ENCODE assay signal across 8 cellular contexts in the genomic region with DNA sequence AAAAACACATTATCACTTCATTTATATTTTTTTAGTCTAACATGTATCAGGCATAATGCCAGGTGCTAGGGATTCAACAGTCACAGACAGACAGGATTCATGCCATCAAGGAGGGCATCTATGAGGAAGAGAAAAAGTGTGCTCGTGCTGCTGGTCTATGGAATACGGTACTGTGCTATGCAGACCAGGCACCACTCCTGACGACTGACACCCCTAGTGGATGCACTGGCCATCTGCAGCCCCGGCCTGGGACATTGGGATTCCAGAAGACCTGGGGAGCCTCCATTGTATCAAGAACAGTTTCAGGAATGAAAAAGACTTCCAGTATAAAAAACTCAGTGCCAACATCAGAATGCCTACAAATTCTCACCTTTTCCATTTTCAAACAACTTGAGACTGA.
DNase-seq lines count a peak whose midpoint lies in the region; ATAC-seq and TF ChIP-seq lines count a peak whose summit lies in the region.

No MANE protein-coding gene starts in this region.

- H3K4me3 ChIP-seq in AG09309 (ENCODE audit: control insufficient read depth, low read depth, low read length) (no peak overlapping the region), astrocyte of the spinal cord (ENCODE audit: low read depth, low read length) (no peak overlapping the region), upper lobe of left lung (no peak overlapping the region)

- DNase-seq in AG09309 (ENCODE audit: low read depth): no peak
- DNase-seq in GM13976 (ENCODE audit: low spot score): no peak
- peak; percentile 30 for DNase-seq in NCI-H146 treated with DMSO at 0.1 percent for 48 hours (lab: John Stamatoyannopoulos, UW; ENCODE audit: unreplicated experiment)
- peak; percentile 29 for DNase-seq in astrocyte of the spinal cord (ENCODE audit: low read depth, low spot score)
- DNase-seq in kidney tubule cell (ENCODE audit: low spot score): peak; percentile 45
- DNase-seq in upper lobe of left lung: peak in 1 of 2 donors; percentile 31
- DNase-seq in NCI-H1092 treated with DMSO at 0.1 percent for 48 hours (lab: John Stamatoyannopoulos, UW): no peak

- ATAC-seq in HG02678 (IDR thresholded peaks at IDR 0.05; ENCODE audit: unreplicated experiment): peak; percentile 88
- ATAC-seq in upper lobe of left lung (ENCODE audit: low FRiP score in 2 of 2): peak; percentile 64 to 75

- H3K36me3 ChIP-seq in upper lobe of left lung: no peaks in the 10 kb centered on the region

- H3K9me3 ChIP-seq in upper lobe of left lung: no peaks in the 10 kb centered on the region

- no peaks in the 10 kb centered on the region for H3K4me1 ChIP-seq in upper lobe of left lung

- no peaks in the 10 kb centered on the region for H3K27me3 ChIP-seq in upper lobe of left lung

- in situ Hi-C loops in GM13976 (cut with MboI; ENCODE audit: low sequenced_read_pairs, unreplicated experiment): no loop called here
- in situ Hi-C loops in astrocyte of the spinal cord (cut with HindIII; ENCODE audit: low sequenced_read_pairs): no loop called here

- TF ChIP-seq CTCF in AG09309 (IDR thresholded peaks at IDR 0.05; ENCODE audit: control insufficient read depth, insufficient read depth, low read depth, low read length, missing control alignments) (peak; percentile 57), GM13976 (IDR thresholded peaks at IDR 0.05; ENCODE audit: borderline replicate concordance, control extremely low read depth, extremely low read depth, insufficient read depth, missing control alignments) (peak; percentile 50), astrocyte of the spinal cord (IDR thresholded peaks at IDR 0.05; ENCODE audit: low read depth, low read length) (peak; percentile 65), upper lobe of left lung (IDR thresholded peaks at IDR 0.05) (peak in 1 of 6 experiments; percentile 26)

- WGBS in upper lobe of left lung, 2 donors: 63 to 82% methylated on average over 4 of the region's 4 CpGs

- no peak for TF ChIP-seq POLR2A in upper lobe of left lung (IDR thresholded peaks at IDR 0.05)

- H3K27ac ChIP-seq in upper lobe of left lung: no peak overlapping the region

- no peak for TF ChIP-seq EP300 in upper lobe of left lung (IDR thresholded peaks at IDR 0.05)

Comparison
In these comparisons a context has a peak if more than half of its experiments do, and no peak if none do; other contexts are left out.
1. DNase-seq: peak in NCI-H146 treated with DMSO at 0.1 percent for 48 hours (single experiment), astrocyte of the spinal cord (single experiment) and kidney tubule cell (single experiment); none in AG09309 (single experiment), GM13976 (single experiment) and NCI-H1092 treated with DMSO at 0.1 percent for 48 hours (single experiment).